Comparison of ENCODE assay signal across 36 cellular contexts in genomic region chr11:101929516-101929915, GRCh38. TPM values are rescaled to one million over a fixed set of nuclear protein-coding genes. Genes with fewer than 3 reads are reported as not detected.
"Had no signal": no experiment of that assay in that cellular context is flagged by ENCODE, and none has a peak within 500 bp of the region (broad histone marks: within the 10 kb centered on the region; RNA-seq: fewer than 3 reads in every experiment).

No MANE protein-coding gene starts in this region.

- H3K4me3 ChIP-seq: body of pancreas, breast epithelium, PC-9 had no signal

- H3K27me3 ChIP-seq: body of pancreas, breast epithelium had no signal

- H3K9me3 ChIP-seq: body of pancreas, breast epithelium had no signal

- H3K9me3 Mint-ChIP-seq: activated CD4-positive, alpha-beta T cell treated with anti-CD3 and anti-CD28 coated beads, Interleukin-2, amount 10 ng/mL, durations not matched to agents 7 days and 5 days; activated T-helper 2 cell treated with anti-CD3 and anti-CD28 coated beads, Interferon-gamma antibody, Interleukin-2, Interleukin-4, amounts not matched to agents 10 μg/mL and 5 μg/mL and 100 μg/mL, durations not matched to agents 14 hours and 24 hours and 36 hours had no signal

- H3K27ac Mint-ChIP-seq: activated CD4-positive, alpha-beta T cell treated with anti-CD3 and anti-CD28 coated beads, Interleukin-2, amount 10 ng/mL, durations not matched to agents 7 days and 5 days; activated CD8-positive, alpha-beta T cell treated with anti-CD3 and anti-CD28 coated beads, Interleukin-2, amount 10 ng/mL, durations not matched to agents 7 days and 5 days; activated naive CD4-positive, alpha-beta T cell treated with anti-CD3 and anti-CD28 coated beads, Interleukin-2, amount 50 U/mL, for 24 hours; activated naive CD8-positive, alpha-beta T cell treated with anti-CD3 and anti-CD28 coated beads, Interleukin-2, amount 10 ng/mL, durations not matched to agents 7 days and 5 days; activated T-cell treated with anti-CD3 and anti-CD28 coated beads, Interleukin-2, amount 50 U/mL, for 24 hours; activated T-helper 2 cell treated with anti-CD3 and anti-CD28 coated beads, Interferon-gamma antibody, Interleukin-2, Interleukin-4, amounts not matched to agents 10 μg/mL and 5 μg/mL and 100 μg/mL, durations not matched to agents 14 hours and 24 hours and 36 hours had no signal

- H3K27ac ChIP-seq: body of pancreas, breast epithelium, PC-9, VCaP had no signal

- H3K4me1 ChIP-seq: body of pancreas, breast epithelium had no signal

- H3K36me3 ChIP-seq: breast epithelium had no signal

- H3K27me3 Mint-ChIP-seq: activated CD4-positive, alpha-beta T cell treated with anti-CD3 and anti-CD28 coated beads, Interleukin-2, amount 10 ng/mL, durations not matched to agents 7 days and 5 days; activated naive CD4-positive, alpha-beta T cell treated with anti-CD3 and anti-CD28 coated beads, Interleukin-2, amount 50 U/mL, for 24 hours; activated naive CD8-positive, alpha-beta T cell treated with anti-CD3 and anti-CD28 coated beads, Interleukin-2, amount 10 ng/mL, durations not matched to agents 7 days and 5 days; activated T-cell treated with anti-CD3 and anti-CD28 coated beads, Interleukin-2, amount 50 U/mL, for 24 hours had no signal

- DNase-seq: activated CD4-positive, alpha-beta T cell treated with anti-CD3 and anti-CD28 coated beads, Interleukin-2, amount 10 ng/mL, durations not matched to agents 7 days and 5 days; activated CD4-positive, alpha-beta T cell treated with anti-CD3 and anti-CD28 coated beads, Interleukin-2, amount 50 U/mL, for 48 hours; activated CD4-positive, CD25-positive, alpha-beta regulatory T cell; activated CD8-positive, alpha-beta T cell treated with anti-CD3 and anti-CD28 coated beads, Interleukin-2, amount 10 ng/mL, durations not matched to agents 7 days and 5 days; activated gamma-delta T cell; activated naive CD4-positive, alpha-beta T cell treated with Interleukin-2 at 50 U/mL for 16 hours; activated naive CD8-positive, alpha-beta T cell treated with anti-CD3 and anti-CD28 coated beads, Interleukin-2, amount 10 ng/mL, durations not matched to agents 7 days and 5 days; activated T-cell treated with anti-CD3 and anti-CD28 coated beads, Interleukin-2, amount 50 U/mL, for 24 hours; amygdala; body of pancreas; cerebellar nuclear complex; Karpas-422; NCI-H1105; NCI-H1417 treated with DMSO at 0.1 percent for 48 hours; NCI-H187 treated with DMSO at 0.1 percent for 48 hours; NCI-H2081; NCI-H2171 treated with DMSO at 0.1 percent for 48 hours; NCI-H2227 treated with DMSO at 0.1 percent for 48 hours; NCI-H446; NCI-H510A treated with DMSO at 0.1 percent for 48 hours; NCI-H526 treated with DMSO at 0.1 percent for 48 hours; NCI-H774; NK-92 treated with Interleukin-12 subunit alpha and Interleukin-12 subunit beta, amount 100 ng/mL, for 24 hours; PC-9; Right ventricle myocardium superior; SW 1271; T-helper 1 cell; T-helper 2 cell; T-helper 9 cell had no signal

- H3K4me3 Mint-ChIP-seq: activated CD4-positive, alpha-beta T cell treated with anti-CD3 and anti-CD28 coated beads, Interleukin-2, amount 10 ng/mL, durations not matched to agents 7 days and 5 days; activated CD8-positive, alpha-beta T cell treated with anti-CD3 and anti-CD28 coated beads, Interleukin-2, amount 10 ng/mL, durations not matched to agents 7 days and 5 days; activated naive CD4-positive, alpha-beta T cell treated with anti-CD3 and anti-CD28 coated beads, Interleukin-2, amount 50 U/mL, for 24 hours; activated naive CD8-positive, alpha-beta T cell treated with anti-CD3 and anti-CD28 coated beads, Interleukin-2, amount 10 ng/mL, durations not matched to agents 7 days and 5 days; activated T-cell treated with anti-CD3 and anti-CD28 coated beads, Interleukin-2, amount 50 U/mL, for 24 hours had no signal

- H3K4me1 Mint-ChIP-seq: activated CD4-positive, alpha-beta T cell treated with anti-CD3 and anti-CD28 coated beads, Interleukin-2, amount 10 ng/mL, durations not matched to agents 7 days and 5 days; activated naive CD4-positive, alpha-beta T cell treated with anti-CD3 and anti-CD28 coated beads, Interleukin-2, amount 50 U/mL, for 24 hours; activated naive CD8-positive, alpha-beta T cell treated with anti-CD3 and anti-CD28 coated beads, Interleukin-2, amount 10 ng/mL, durations not matched to agents 7 days and 5 days had no signal

- H3K36me3 Mint-ChIP-seq: activated naive CD8-positive, alpha-beta T cell treated with anti-CD3 and anti-CD28 coated beads, Interleukin-2, amount 10 ng/mL, durations not matched to agents 7 days and 5 days had no signal

RNA-seq across cellular contexts. Expression of gene ANGPTL5, which starts 13.2 kb away (rescaled TPM):
- total RNA-seq: activated CD4-positive, alpha-beta T cell treated with anti-CD3 and anti-CD28 coated beads, Interleukin-2, amount 10 ng/mL, durations not matched to agents 7 days and 5 days; activated CD8-positive, alpha-beta T cell treated with anti-CD3 and anti-CD28 coated beads, Interleukin-2, amount 10 ng/mL, durations not matched to agents 7 days and 5 days; activated naive CD8-positive, alpha-beta T cell treated with anti-CD3 and anti-CD28 coated beads, Interleukin-2, amount 10 ng/mL, durations not matched to agents 7 days and 5 days; activated T-helper 2 cell treated with anti-CD3 and anti-CD28 coated beads, Interferon-gamma antibody, Interleukin-2, Interleukin-4, amounts not matched to agents 10 μg/mL and 5 μg/mL and 100 μg/mL, durations not matched to agents 14 hours and 24 hours and 36 hours; astrocyte; body of pancreas; MCF 10A; OCI-LY7; PC-9 had no signal
